ENCODE assay signal across 1 cellular context in the genomic region with DNA sequence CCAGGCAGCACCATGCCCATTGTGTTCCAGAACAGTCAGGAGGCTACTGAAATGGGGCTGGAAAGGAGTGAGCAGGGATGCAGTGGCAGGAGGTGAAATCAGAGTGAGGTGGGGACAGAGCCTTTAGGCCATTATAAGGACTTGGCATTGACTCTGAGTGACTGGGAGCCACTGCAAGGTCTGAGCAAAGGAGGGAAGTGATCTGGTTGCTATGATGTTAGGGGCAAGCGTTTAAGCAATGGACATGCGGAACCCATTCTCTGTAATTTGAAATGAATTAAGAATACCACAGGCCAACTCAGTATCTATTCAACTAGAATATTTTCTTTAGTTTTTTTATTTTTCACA.
TF ChIP-seq lines count a peak whose summit lies in the region.

No MANE protein-coding gene starts in this region.

TF ChIP-seq in IMR-90, 13 proteins besides CTCF, POLR2A, EP300 and RAD21:
- TF ChIP-seq CHD1 (IDR thresholded peaks at IDR 0.05; ENCODE audit: low read depth, low read length) (no peak), NFE2L2 (IDR thresholded peaks at IDR 0.05; ENCODE audit: low read depth, low read length) (no peak), RFX5 (IDR thresholded peaks at IDR 0.05; ENCODE audit: low read depth, low read length) (no peak), BHLHE40 (IDR thresholded peaks at IDR 0.05; ENCODE audit: low read depth, low read length) (no peak), MXI1 (IDR thresholded peaks at IDR 0.05; ENCODE audit: borderline replicate concordance, low read depth, low read length) (no peak), FOS (IDR thresholded peaks at IDR 0.05; ENCODE audit: low read depth, low read length) (no peak), RCOR1 (IDR thresholded peaks at IDR 0.05; ENCODE audit: insufficient replicate concordance, low read length) (no peak), CEBPB (IDR thresholded peaks at IDR 0.05; ENCODE audit: low read depth, low read length) (no peak), SMC3 (IDR thresholded peaks at IDR 0.05; ENCODE audit: low read depth, low read length) (no peak), MAFK (IDR thresholded peaks at IDR 0.05; ENCODE audit: low read depth, low read length) (no peak), MAZ (IDR thresholded peaks at IDR 0.05; ENCODE audit: borderline replicate concordance, low read depth, low read length) (no peak)
- TF ChIP-seq, protein P1, sequence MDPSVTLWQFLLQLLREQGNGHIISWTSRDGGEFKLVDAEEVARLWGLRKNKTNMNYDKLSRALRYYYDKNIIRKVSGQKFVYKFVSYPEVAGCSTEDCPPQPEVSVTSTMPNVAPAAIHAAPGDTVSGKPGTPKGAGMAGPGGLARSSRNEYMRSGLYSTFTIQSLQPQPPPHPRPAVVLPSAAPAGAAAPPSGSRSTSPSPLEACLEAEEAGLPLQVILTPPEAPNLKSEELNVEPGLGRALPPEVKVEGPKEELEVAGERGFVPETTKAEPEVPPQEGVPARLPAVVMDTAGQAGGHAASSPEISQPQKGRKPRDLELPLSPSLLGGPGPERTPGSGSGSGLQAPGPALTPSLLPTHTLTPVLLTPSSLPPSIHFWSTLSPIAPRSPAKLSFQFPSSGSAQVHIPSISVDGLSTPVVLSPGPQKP (IDR thresholded peaks at IDR 0.05; ENCODE audit: borderline replicate concordance, low read depth, low read length), result no peak
- TF ChIP-seq, protein P2, sequence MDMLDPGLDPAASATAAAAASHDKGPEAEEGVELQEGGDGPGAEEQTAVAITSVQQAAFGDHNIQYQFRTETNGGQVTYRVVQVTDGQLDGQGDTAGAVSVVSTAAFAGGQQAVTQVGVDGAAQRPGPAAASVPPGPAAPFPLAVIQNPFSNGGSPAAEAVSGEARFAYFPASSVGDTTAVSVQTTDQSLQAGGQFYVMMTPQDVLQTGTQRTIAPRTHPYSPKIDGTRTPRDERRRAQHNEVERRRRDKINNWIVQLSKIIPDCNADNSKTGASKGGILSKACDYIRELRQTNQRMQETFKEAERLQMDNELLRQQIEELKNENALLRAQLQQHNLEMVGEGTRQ (IDR thresholded peaks at IDR 0.05; ENCODE audit: low read depth, low read length), result no peak
